In the genomic region with DNA sequence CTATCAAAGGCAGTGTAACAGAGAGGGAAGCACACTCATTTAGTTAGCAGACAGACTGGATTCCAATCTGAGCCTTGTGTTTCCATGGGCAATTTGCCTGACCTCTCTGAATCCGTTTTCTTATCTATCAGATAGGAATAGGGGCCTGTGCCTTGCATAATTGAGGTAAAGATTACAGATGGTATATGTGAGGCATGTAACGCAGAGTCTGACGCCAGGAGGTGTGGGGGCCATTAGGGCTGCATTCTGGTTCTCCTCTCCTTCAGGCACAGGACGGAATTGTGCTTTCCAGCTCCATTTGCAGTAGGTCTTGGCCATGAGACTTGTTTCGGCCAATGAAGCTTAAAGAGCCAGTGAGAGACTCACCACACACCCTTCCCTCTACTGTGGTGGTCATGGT, we compare ENCODE assay signal across 22 cellular contexts.
"Had no signal": no experiment of that assay in that cellular context is flagged by ENCODE, and none has a peak within 500 bp of the region (broad histone marks: within the 10 kb centered on the region; RNA-seq: fewer than 3 reads in every experiment).

No MANE protein-coding gene starts in this region.

- H2AFZ ChIP-seq: neural progenitor cell had no signal

- FAIRE-seq: colon, keratinocyte had no signal

- H3K9ac ChIP-seq: neural progenitor cell had no signal

- H3K36me3 Mint-ChIP-seq: memory B cell, mesothelial cell of epicardium, naive B cell, neural progenitor cell had no signal

- DNase-seq: dorsolateral prefrontal cortex; effector CD4-positive, alpha-beta T cell; gastrocnemius medialis; head of caudate nucleus; mucosa of descending colon; naive B cell; stimulated activated naive CD4-positive, alpha-beta T cell; stimulated activated naive CD8-positive, alpha-beta T cell treated with anti-CD3 and anti-CD28 coated beads, Interleukin-15, amount 100 ng/mL, for 72 hours; testis; tibial artery; upper lobe of right lung had no signal

- H3K4me1 Mint-ChIP-seq: memory B cell; mesothelial cell of epicardium; naive B cell; stimulated activated naive CD8-positive, alpha-beta T cell treated with anti-CD3 and anti-CD28 coated beads, Interleukin-15, amount 100 ng/mL, for 72 hours had no signal

- H3K4me3 Mint-ChIP-seq: memory B cell; mesothelial cell of epicardium; naive B cell; nephron; neural progenitor cell; stimulated activated naive CD8-positive, alpha-beta T cell treated with anti-CD3 and anti-CD28 coated beads, Interleukin-15, amount 100 ng/mL, for 72 hours had no signal

- H3K36me3 ChIP-seq: gastrocnemius medialis, neural progenitor cell, prostate gland, right atrium auricular region, tibial artery, upper lobe of right lung, uterus had no signal

- H3K27me3 Mint-ChIP-seq: naive B cell; stimulated activated naive CD8-positive, alpha-beta T cell treated with anti-CD3 and anti-CD28 coated beads, Interleukin-15, amount 100 ng/mL, for 72 hours had no signal

- H3K27ac Mint-ChIP-seq: memory B cell; mesothelial cell of epicardium; neural progenitor cell; stimulated activated naive CD8-positive, alpha-beta T cell treated with anti-CD3 and anti-CD28 coated beads, Interleukin-15, amount 100 ng/mL, for 72 hours had no signal

- H3K27ac ChIP-seq: dorsolateral prefrontal cortex, neural progenitor cell, prostate gland, testis, tibial artery, upper lobe of right lung, uterus had no signal

- H3K4me2 ChIP-seq: neural progenitor cell, smooth muscle cell had no signal

- ATAC-seq: mucosa of descending colon; stimulated activated naive CD8-positive, alpha-beta T cell treated with anti-CD3 and anti-CD28 coated beads, Interleukin-15, amount 100 ng/mL, for 72 hours; upper lobe of right lung had no signal

- H3K27me3 ChIP-seq: dorsolateral prefrontal cortex, gastrocnemius medialis, neural progenitor cell, right atrium auricular region, testis, tibial artery, upper lobe of right lung, uterus had no signal

- H3K9me3 ChIP-seq: gastrocnemius medialis, mucosa of descending colon, prostate gland, right atrium auricular region, testis, tibial artery, upper lobe of right lung, uterus had no signal

- H3K4me3 ChIP-seq: dorsolateral prefrontal cortex, gastrocnemius medialis, lung, mucosa of descending colon, neural progenitor cell, prostate gland, right atrium auricular region, smooth muscle cell, testis, tibial artery, upper lobe of right lung, uterus had no signal

- H3K9me3 Mint-ChIP-seq: mesothelial cell of epicardium, nephron, neural progenitor cell had no signal

- H3K4me1 ChIP-seq: neural progenitor cell, prostate gland, uterus had no signal
